Comparison of ENCODE assay signal across 1 cellular context in the genomic region with DNA sequence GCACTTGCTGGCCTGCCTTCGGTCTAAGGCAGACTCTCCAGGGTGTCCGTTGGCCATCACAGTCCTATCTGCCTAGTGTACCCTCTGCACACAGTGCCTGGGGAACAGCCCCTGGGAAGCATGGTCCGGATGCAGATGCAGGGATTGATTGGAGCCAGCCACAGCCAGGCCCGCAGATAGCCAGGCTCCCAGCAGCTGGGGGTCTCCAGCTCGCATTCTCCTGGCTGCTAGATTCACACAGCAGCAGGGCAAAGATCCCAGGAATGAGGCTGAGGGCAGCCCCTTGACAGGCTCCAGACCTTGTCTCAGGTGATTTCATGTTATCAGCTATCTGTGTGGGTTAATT.
TF ChIP-seq lines count a peak whose summit lies in the region.

No MANE protein-coding gene starts in this region.

TF ChIP-seq in HCT116, 20 proteins besides CTCF, POLR2A, EP300 and RAD21:
- TF ChIP-seq SP1 (IDR thresholded peaks at IDR 0.05; ENCODE audit: low read depth) (no peak), TCF7L2 (IDR thresholded peaks at IDR 0.05; ENCODE audit: borderline replicate concordance, extremely low read depth, insufficient read depth, insufficient read length) (no peak), SRF (IDR thresholded peaks at IDR 0.05; ENCODE audit: low read depth) (no peak), JUND (IDR thresholded peaks at IDR 0.05) (no peak), CEBPB (IDR thresholded peaks at IDR 0.05; ENCODE audit: low read depth) (no peak), EZH2phosphoT487 (IDR thresholded peaks at IDR 0.05; ENCODE audit: borderline replicate concordance) (no peak), POLR2AphosphoS5 (IDR thresholded peaks at IDR 0.05; ENCODE audit: low read depth, low read length) (no peak)
- TF ChIP-seq, protein P1, sequence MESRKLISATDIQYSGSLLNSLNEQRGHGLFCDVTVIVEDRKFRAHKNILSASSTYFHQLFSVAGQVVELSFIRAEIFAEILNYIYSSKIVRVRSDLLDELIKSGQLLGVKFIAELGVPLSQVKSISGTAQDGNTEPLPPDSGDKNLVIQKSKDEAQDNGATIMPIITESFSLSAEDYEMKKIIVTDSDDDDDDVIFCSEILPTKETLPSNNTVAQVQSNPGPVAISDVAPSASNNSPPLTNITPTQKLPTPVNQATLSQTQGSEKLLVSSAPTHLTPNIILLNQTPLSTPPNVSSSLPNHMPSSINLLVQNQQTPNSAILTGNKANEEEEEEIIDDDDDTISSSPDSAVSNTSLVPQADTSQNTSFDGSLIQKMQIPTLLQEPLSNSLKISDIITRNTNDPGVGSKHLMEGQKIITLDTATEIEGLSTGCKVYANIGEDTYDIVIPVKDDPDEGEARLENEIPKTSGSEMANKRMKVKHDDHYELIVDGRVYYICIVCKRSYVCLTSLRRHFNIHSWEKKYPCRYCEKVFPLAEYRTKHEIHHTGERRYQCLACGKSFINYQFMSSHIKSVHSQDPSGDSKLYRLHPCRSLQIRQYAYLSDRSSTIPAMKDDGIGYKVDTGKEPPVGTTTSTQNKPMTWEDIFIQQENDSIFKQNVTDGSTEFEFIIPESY (IDR thresholded peaks at IDR 0.05; ENCODE audit: extremely low read depth, insufficient replicate concordance, low read length): no peak
- TF ChIP-seq, protein P2, sequence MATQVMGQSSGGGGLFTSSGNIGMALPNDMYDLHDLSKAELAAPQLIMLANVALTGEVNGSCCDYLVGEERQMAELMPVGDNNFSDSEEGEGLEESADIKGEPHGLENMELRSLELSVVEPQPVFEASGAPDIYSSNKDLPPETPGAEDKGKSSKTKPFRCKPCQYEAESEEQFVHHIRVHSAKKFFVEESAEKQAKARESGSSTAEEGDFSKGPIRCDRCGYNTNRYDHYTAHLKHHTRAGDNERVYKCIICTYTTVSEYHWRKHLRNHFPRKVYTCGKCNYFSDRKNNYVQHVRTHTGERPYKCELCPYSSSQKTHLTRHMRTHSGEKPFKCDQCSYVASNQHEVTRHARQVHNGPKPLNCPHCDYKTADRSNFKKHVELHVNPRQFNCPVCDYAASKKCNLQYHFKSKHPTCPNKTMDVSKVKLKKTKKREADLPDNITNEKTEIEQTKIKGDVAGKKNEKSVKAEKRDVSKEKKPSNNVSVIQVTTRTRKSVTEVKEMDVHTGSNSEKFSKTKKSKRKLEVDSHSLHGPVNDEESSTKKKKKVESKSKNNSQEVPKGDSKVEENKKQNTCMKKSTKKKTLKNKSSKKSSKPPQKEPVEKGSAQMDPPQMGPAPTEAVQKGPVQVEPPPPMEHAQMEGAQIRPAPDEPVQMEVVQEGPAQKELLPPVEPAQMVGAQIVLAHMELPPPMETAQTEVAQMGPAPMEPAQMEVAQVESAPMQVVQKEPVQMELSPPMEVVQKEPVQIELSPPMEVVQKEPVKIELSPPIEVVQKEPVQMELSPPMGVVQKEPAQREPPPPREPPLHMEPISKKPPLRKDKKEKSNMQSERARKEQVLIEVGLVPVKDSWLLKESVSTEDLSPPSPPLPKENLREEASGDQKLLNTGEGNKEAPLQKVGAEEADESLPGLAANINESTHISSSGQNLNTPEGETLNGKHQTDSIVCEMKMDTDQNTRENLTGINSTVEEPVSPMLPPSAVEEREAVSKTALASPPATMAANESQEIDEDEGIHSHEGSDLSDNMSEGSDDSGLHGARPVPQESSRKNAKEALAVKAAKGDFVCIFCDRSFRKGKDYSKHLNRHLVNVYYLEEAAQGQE (IDR thresholded peaks at IDR 0.05; ENCODE audit: low read depth): no peak
- TF ChIP-seq, protein P3, sequence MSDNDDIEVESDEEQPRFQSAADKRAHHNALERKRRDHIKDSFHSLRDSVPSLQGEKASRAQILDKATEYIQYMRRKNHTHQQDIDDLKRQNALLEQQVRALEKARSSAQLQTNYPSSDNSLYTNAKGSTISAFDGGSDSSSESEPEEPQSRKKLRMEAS (IDR thresholded peaks at IDR 0.05): no peak
TF ChIP-seq in HCT116: peak in this region for 0.
